ENCODE assay signal across 16 cellular contexts in the genomic region with DNA sequence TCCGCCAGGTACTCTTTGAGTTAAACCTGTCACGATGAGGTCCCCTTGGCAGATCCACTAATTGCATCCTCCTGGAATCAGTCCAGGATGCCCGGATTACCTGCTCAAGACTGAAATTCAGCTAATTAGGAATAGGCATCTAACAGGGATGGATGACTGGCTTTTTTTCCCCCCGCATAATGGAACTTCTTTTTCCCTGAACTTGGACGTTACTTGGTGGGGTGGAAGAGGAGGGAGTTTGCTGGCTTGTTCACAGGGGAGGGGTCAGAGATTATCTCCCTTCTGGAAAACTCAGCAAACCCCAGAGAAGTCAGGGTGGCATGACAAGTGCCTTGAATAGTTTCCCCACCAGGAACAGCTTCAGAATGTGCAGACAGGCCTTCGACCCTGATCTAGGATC.
A peak's percentile ranks its signal among the peaks of the same experiment; 100 is the strongest.
DNase-seq lines count a peak whose midpoint lies in the region; ATAC-seq, FAIRE-seq and TF ChIP-seq lines count a peak whose summit lies in the region.
"Had no signal": no experiment of that assay in that cellular context is flagged by ENCODE, and none has a peak within 500 bp of the region (broad histone marks: within the 10 kb centered on the region; RNA-seq: fewer than 3 reads in every experiment).

No MANE protein-coding gene starts in this region.

- H4K20me1 ChIP-seq in BLaER1 treated with 17β-estradiol and CSF1 and Interleukin-3, amounts not matched to agents 10 nM and 100 nM, result 0 out of 22 replicates have a peak, but pooled peaks cover 0 to 4% (median 0%) of the 10 kb centered on the region in 11 experiments
- H4K20me1 ChIP-seq in GM23248 (ENCODE audit: insufficient read depth), result no peaks in the 10 kb centered on the region

- POLR2A ChIA-PET in A549 (lab: Yijun Ruan, JAX), result no interaction called here

- peak overlapping the region; percentile 38 for H3K27ac Mint-ChIP-seq in neural crest cell (ENCODE audit: unreplicated experiment)
- H3K27ac Mint-ChIP-seq: CD14-positive monocyte; CD4-positive, alpha-beta memory T cell had no signal

- H3K4me1 ChIP-seq in A549, result no peaks in the 10 kb centered on the region
- H3K4me1 ChIP-seq in BLaER1 treated with 17β-estradiol and CSF1 and Interleukin-3, amounts not matched to agents 10 nM and 100 nM, result peaks cover 49 to 62% (median 54%) of the 10 kb centered on the region in 10 experiments
- 0 out of 2 replicates have a peak, but pooled peaks cover 5% of the 10 kb centered on the region for H3K4me1 ChIP-seq in GM23248 (ENCODE audit: insufficient read depth)
- H3K4me1 ChIP-seq in stomach, result peaks cover 10 to 15% (median 11%) of the 10 kb centered on the region in 4 donors

- H3K27me3 Mint-ChIP-seq in neural crest cell (ENCODE audit: low read depth), result no peaks in the 10 kb centered on the region

- no peak for TF ChIP-seq RAD21 in A549 (conservative IDR thresholded peaks at IDR 0.05 in 1 of 2, IDR thresholded peaks at IDR 0.05 in 1 of 2)

- no peaks in the 10 kb centered on the region for H3K79me2 ChIP-seq in GM23248 (ENCODE audit: insufficient read depth)

- CTCF ChIA-PET in A549 (lab: Yijun Ruan, JAX), result interaction anchor here (1.2 to 4.9 kb wide), 4 partner anchors 9 to 204 kb away, joined by 4 to 36 read pairs (median 6); partner anchors contain the start of gene SMOC1

- TF ChIP-seq POLR2A in A549 (IDR thresholded peaks at IDR 0.05; ENCODE audit: low read length), result no peak
- TF ChIP-seq POLR2A in stomach (IDR thresholded peaks at IDR 0.05), result no peak

- H3K4me3 ChIP-seq in A549 (no peak overlapping the region), GM23248 (no peak overlapping the region), stomach (no peak overlapping the region)
- no peak overlapping the region for H3K4me3 ChIP-seq in BLaER1 treated with 17β-estradiol and CSF1 and Interleukin-3, amounts not matched to agents 10 nM and 100 nM

- H3K4me2 ChIP-seq in A549 (no peak overlapping the region), GM23248 (ENCODE audit: unreplicated experiment) (no peak overlapping the region)
- peak overlapping the region in 8 of 11 experiments; percentile 78 to 97 (median 92); a peak in 14 of 22 replicates for H3K4me2 ChIP-seq in BLaER1 treated with 17β-estradiol and CSF1 and Interleukin-3, amounts not matched to agents 10 nM and 100 nM

- H3K36me3 Mint-ChIP-seq in neural crest cell (ENCODE audit: low read depth), result peaks cover 52% of the 10 kb centered on the region
- H3K36me3 Mint-ChIP-seq: CD14-positive monocyte; CD4-positive, alpha-beta memory T cell had no signal

- TF ChIP-seq CTCF in A549 (IDR thresholded peaks at IDR 0.05) (no peak), neural crest cell (conservative IDR thresholded peaks at IDR 0.05) (no peak), stomach (IDR thresholded peaks at IDR 0.05) (no peak)

- no peaks in the 10 kb centered on the region for H3K9me3 Mint-ChIP-seq in neural crest cell
- H3K9me3 Mint-ChIP-seq: CD4-positive, alpha-beta memory T cell; H9 had no signal

- no peak for FAIRE-seq in A549 (lab: Jason Lieb, UNC)
- FAIRE-seq: A204.1, H1 had no signal

- ATAC-seq in A549 (no peak), HG03175 (IDR thresholded peaks at IDR 0.05; ENCODE audit: unreplicated experiment) (no peak)

- no peak overlapping the region for H3K4me3 Mint-ChIP-seq in neural crest cell
- H3K4me3 Mint-ChIP-seq: CD14-positive monocyte; CD4-positive, alpha-beta memory T cell; H9 had no signal

- H3K9me2 ChIP-seq in GM23248 (ENCODE audit: insufficient read depth), result no peaks in the 10 kb centered on the region

- H3K4me1 Mint-ChIP-seq in neural crest cell, result peaks cover 49% of the 10 kb centered on the region

- in situ Hi-C loops in GM23248 (cut with MboI), result loop anchor here (10.0 kb wide), 1 partner anchor 197 kb away; no protein-coding TSS in a partner anchor

- H3K27ac ChIP-seq in A549 (peak overlapping the region; percentile 14 to 21; a peak in 1 of 6 replicates), GM23248 (no peak overlapping the region), stomach (no peak overlapping the region)
- no peak overlapping the region for H3K27ac ChIP-seq in BLaER1 treated with 17β-estradiol and CSF1 and Interleukin-3, amounts not matched to agents 10 nM and 100 nM

- H3K9me3 ChIP-seq in A549 (no peaks in the 10 kb centered on the region), GM23248 (ENCODE audit: low read depth) (no peaks in the 10 kb centered on the region), stomach (no peaks in the 10 kb centered on the region)
- no peaks in the 10 kb centered on the region for H3K9me3 ChIP-seq in BLaER1 treated with 17β-estradiol and CSF1 and Interleukin-3, amounts not matched to agents 10 nM and 100 nM (replicated peaks in 1 of 11)

- H3K27me3 ChIP-seq in BLaER1 treated with 17β-estradiol and CSF1 and Interleukin-3, amounts not matched to agents 10 nM and 100 nM, result no peaks in the 10 kb centered on the region
- H3K27me3 ChIP-seq in GM23248 (replicated peaks; ENCODE audit: insufficient read depth) (no peaks in the 10 kb centered on the region), stomach (no peaks in the 10 kb centered on the region)

- no peak overlapping the region for H3K9ac ChIP-seq in BLaER1 treated with 17β-estradiol and CSF1 and Interleukin-3, amounts not matched to agents 10 nM and 100 nM
- H3K9ac ChIP-seq in GM23248, result no peak overlapping the region

- no peaks in the 10 kb centered on the region for H3F3A ChIP-seq in GM23248 (ENCODE audit: insufficient read depth)

- TF ChIP-seq EP300 in A549 (IDR thresholded peaks at IDR 0.05), result no peak
- no peak for TF ChIP-seq EP300 in stomach (IDR thresholded peaks at IDR 0.05)

- DNase-seq in A549 (ENCODE audit: low read depth in 1 of 2, low spot score in 1 of 2), result no peak
- peak; percentile 62 for DNase-seq in NCI-H69 (lab: John Stamatoyannopoulos, UW)
- DNase-seq in neural crest cell (ENCODE audit: low read depth, low spot score), result no peak
- DNase-seq in GM23248, result no peak
- no peak for DNase-seq in stomach
- DNase-seq: AML-193; Calu3; CD4-positive, alpha-beta memory T cell; DMS79 treated with DMSO at 0.1 percent for 48 hours; GF-D8; H9 had no signal

- H2AFZ ChIP-seq in GM23248, result no peak overlapping the region

- intact Hi-C loops in stomach (cut with DNase I; ENCODE audit: low total_unique reads), result no loop called here

- 71% methylated on average over 6 of the region's 6 CpGs for WGBS in A549 (ENCODE audit: missing lambda C conversion rate)
- WGBS in GM23248 (ENCODE audit: low coverage in 1 of 2, low lambda C conversion rate in 2 of 2, missing lambda C conversion rate in 2 of 2), 2 experiments, result 45 to 50% methylated on average over 6 of the region's 6 CpGs
- WGBS in stomach, 5 donors, result 75 to 85% (median 79%) methylated on average over 5 to 6 of the region's 6 CpGs

- H3K36me3 ChIP-seq in BLaER1 treated with 17β-estradiol and CSF1 and Interleukin-3, amounts not matched to agents 10 nM and 100 nM, result no peaks in the 10 kb centered on the region
- no peaks in the 10 kb centered on the region for H3K36me3 ChIP-seq in GM23248 (ENCODE audit: low read depth)
- no peaks in the 10 kb centered on the region for H3K36me3 ChIP-seq in stomach

TF ChIP-seq in A549, 52 proteins besides CTCF, POLR2A, EP300 and RAD21:
- no peak for TF ChIP-seq BHLHE40 (IDR thresholded peaks at IDR 0.05; ENCODE audit: low read depth, low read length)
- peak; percentile 53 for TF ChIP-seq NFE2L2 (conservative IDR thresholded peaks at IDR 0.05; ENCODE audit: low read length)

Comparison
In these comparisons a context has a peak if more than half of its experiments do, and no peak if none do; other contexts are left out.
1. H3K27ac ChIP-seq: peak in A549 (2 of 2); none in BLaER1 treated with 17β-estradiol and CSF1 and Interleukin-3, amounts not matched to agents 10 nM and 100 nM (0 of 11), GM23248 (single experiment) and stomach (0 of 5).
2. H3K4me2 ChIP-seq: peak in BLaER1 treated with 17β-estradiol and CSF1 and Interleukin-3, amounts not matched to agents 10 nM and 100 nM (8 of 11); none in A549 (single experiment) and GM23248 (single experiment).